In genomic region chr6:155493694-155494143, GRCh38 we compare ENCODE assay signal across 1 cellular context.
A peak's percentile ranks its signal among the peaks of the same experiment; 100 is the strongest.
TF ChIP-seq lines count a peak whose summit lies in the region.

No MANE protein-coding gene starts in this region.

TF ChIP-seq in HepG2, 621 proteins besides CTCF, POLR2A, EP300 and RAD21 (continued from another document and continues in another):
- no peak for TF ChIP-seq MNT (IDR thresholded peaks at IDR 0.05)
- no peak for TF ChIP-seq ZHX2 (IDR thresholded peaks at IDR 0.05; ENCODE audit: low read depth)
- no peak for TF ChIP-seq ZHX2 (CRISPR knock-in tag; IDR thresholded peaks at IDR 0.05; ENCODE audit: borderline replicate concordance)
- TF ChIP-seq MTA1 (CRISPR knock-in tag; IDR thresholded peaks at IDR 0.05; ENCODE audit: borderline replicate concordance): no peak
- TF ChIP-seq PAWR (CRISPR knock-in tag; IDR thresholded peaks at IDR 0.05; ENCODE audit: borderline replicate concordance): no peak
- TF ChIP-seq PRPF4 (IDR thresholded peaks at IDR 0.05; ENCODE audit: low read depth, low read length, poor library complexity, severe bottlenecking): no peak
- TF ChIP-seq FOSL1 (CRISPR knock-in tag; IDR thresholded peaks at IDR 0.05; ENCODE audit: borderline replicate concordance): peak; percentile 88; the same call in 1 of the 2 replicates
- no peak for TF ChIP-seq LBX2 (CRISPR knock-in tag; IDR thresholded peaks at IDR 0.05; ENCODE audit: borderline replicate concordance)
- TF ChIP-seq ZNF672 (CRISPR knock-in tag; IDR thresholded peaks at IDR 0.05): no peak
- TF ChIP-seq, protein P1, sequence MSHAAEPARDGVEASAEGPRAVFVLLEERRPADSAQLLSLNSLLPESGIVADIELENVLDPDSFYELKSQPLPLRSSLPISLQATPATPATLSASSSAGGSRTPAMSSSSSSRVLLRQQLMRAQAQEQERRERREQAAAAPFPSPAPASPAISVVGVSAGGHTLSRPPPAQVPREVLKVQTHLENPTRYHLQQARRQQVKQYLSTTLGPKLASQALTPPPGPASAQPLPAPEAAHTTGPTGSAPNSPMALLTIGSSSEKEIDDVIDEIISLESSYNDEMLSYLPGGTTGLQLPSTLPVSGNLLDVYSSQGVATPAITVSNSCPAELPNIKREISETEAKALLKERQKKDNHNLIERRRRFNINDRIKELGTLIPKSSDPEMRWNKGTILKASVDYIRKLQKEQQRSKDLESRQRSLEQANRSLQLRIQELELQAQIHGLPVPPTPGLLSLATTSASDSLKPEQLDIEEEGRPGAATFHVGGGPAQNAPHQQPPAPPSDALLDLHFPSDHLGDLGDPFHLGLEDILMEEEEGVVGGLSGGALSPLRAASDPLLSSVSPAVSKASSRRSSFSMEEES (CRISPR knock-in tag; IDR thresholded peaks at IDR 0.05): peak; percentile 39; the same call in 1 of the 2 replicates
- TF ChIP-seq FOXA1 (IDR thresholded peaks at IDR 0.05): no peak
- peak; percentile 63 for TF ChIP-seq FOXA1 (CRISPR knock-in tag; IDR thresholded peaks at IDR 0.05)
- TF ChIP-seq ZBTB39 (CRISPR knock-in tag; IDR thresholded peaks at IDR 0.05): no peak
- TF ChIP-seq, protein P2, sequence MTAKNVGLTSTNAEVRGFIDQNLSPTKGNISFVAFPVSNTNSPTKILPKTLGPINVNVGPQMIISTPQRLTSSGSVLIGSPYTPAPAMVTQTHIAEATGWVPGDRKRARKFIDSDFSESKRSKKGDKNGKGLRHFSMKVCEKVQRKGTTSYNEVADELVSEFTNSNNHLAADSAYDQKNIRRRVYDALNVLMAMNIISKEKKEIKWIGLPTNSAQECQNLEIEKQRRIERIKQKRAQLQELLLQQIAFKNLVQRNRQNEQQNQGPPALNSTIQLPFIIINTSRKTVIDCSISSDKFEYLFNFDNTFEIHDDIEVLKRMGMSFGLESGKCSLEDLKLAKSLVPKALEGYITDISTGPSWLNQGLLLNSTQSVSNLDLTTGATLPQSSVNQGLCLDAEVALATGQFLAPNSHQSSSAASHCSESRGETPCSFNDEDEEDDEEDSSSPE (CRISPR knock-in tag; IDR thresholded peaks at IDR 0.05): no peak
- TF ChIP-seq IRF1 (CRISPR knock-in tag; IDR thresholded peaks at IDR 0.05; ENCODE audit: low read depth): no peak
- no peak for TF ChIP-seq ZZZ3 (CRISPR knock-in tag; IDR thresholded peaks at IDR 0.05; ENCODE audit: borderline replicate concordance)
- TF ChIP-seq ZNF20 (CRISPR knock-in tag; IDR thresholded peaks at IDR 0.05): no peak
- TF ChIP-seq CAMTA2 (CRISPR knock-in tag; IDR thresholded peaks at IDR 0.05; ENCODE audit: borderline replicate concordance): no peak
- TF ChIP-seq CCDC6 (CRISPR knock-in tag; IDR thresholded peaks at IDR 0.05): no peak
- peak; percentile 72 for TF ChIP-seq CREM (IDR thresholded peaks at IDR 0.05)
- TF ChIP-seq CREM (CRISPR knock-in tag; IDR thresholded peaks at IDR 0.05): no peak
- TF ChIP-seq ZFP41 (CRISPR knock-in tag; IDR thresholded peaks at IDR 0.05; ENCODE audit: borderline replicate concordance): no peak
- peak; percentile 69 for TF ChIP-seq TCF7 (IDR thresholded peaks at IDR 0.05; ENCODE audit: low read depth)
- TF ChIP-seq HIC2 (CRISPR knock-in tag; IDR thresholded peaks at IDR 0.05; ENCODE audit: low read depth): no peak
- TF ChIP-seq, protein P3, sequence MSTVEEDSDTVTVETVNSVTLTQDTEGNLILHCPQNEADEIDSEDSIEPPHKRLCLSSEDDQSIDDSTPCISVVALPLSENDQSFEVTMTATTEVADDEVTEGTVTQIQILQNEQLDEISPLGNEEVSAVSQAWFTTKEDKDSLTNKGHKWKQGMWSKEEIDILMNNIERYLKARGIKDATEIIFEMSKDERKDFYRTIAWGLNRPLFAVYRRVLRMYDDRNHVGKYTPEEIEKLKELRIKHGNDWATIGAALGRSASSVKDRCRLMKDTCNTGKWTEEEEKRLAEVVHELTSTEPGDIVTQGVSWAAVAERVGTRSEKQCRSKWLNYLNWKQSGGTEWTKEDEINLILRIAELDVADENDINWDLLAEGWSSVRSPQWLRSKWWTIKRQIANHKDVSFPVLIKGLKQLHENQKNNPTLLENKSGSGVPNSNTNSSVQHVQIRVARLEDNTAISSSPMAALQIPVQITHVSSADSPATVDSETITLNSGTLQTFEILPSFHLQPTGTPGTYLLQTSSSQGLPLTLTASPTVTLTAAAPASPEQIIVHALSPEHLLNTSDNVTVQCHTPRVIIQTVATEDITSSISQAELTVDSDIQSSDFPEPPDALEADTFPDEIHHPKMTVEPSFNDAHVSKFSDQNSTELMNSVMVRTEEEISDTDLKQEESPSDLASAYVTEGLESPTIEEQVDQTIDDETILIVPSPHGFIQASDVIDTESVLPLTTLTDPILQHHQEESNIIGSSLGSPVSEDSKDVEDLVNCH (CRISPR knock-in tag; IDR thresholded peaks at IDR 0.05): no peak
- TF ChIP-seq ZNF382 (CRISPR knock-in tag; IDR thresholded peaks at IDR 0.05; ENCODE audit: borderline replicate concordance): no peak
- TF ChIP-seq GTF2F1 (IDR thresholded peaks at IDR 0.05; ENCODE audit: low read length): no peak
- TF ChIP-seq BCLAF1 (IDR thresholded peaks at IDR 0.05): no peak
- TF ChIP-seq ZFP82 (CRISPR knock-in tag; IDR thresholded peaks at IDR 0.05; ENCODE audit: borderline replicate concordance): no peak
- TF ChIP-seq, protein P4, sequence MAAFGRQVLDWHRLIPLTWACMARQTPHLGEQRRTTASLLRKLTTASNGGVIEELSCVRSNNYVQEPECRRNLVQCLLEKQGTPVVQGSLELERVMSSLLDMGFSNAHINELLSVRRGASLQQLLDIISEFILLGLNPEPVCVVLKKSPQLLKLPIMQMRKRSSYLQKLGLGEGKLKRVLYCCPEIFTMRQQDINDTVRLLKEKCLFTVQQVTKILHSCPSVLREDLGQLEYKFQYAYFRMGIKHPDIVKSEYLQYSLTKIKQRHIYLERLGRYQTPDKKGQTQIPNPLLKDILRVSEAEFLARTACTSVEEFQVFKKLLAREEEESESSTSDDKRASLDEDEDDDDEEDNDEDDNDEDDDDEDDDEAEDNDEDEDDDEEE (CRISPR knock-in tag; IDR thresholded peaks at IDR 0.05): no peak
- TF ChIP-seq TBP (CRISPR knock-in tag; IDR thresholded peaks at IDR 0.05): no peak
- TF ChIP-seq ZSCAN29 (CRISPR knock-in tag; conservative IDR thresholded peaks at IDR 0.05): no peak
- no peak for TF ChIP-seq ZNF460 (CRISPR knock-in tag; IDR thresholded peaks at IDR 0.05; ENCODE audit: borderline replicate concordance)
- no peak for TF ChIP-seq SRSF9 (IDR thresholded peaks at IDR 0.05; ENCODE audit: borderline replicate concordance, insufficient read depth, low read depth, low read length, poor library complexity, severe bottlenecking)
- TF ChIP-seq HOXA9 (CRISPR knock-in tag; IDR thresholded peaks at IDR 0.05; ENCODE audit: borderline replicate concordance): no peak
- no peak for TF ChIP-seq ZNF616 (CRISPR knock-in tag; IDR thresholded peaks at IDR 0.05; ENCODE audit: low read depth)
- TF ChIP-seq PTBP1 (IDR thresholded peaks at IDR 0.05; ENCODE audit: low read depth, low read length, poor library complexity, severe bottlenecking): no peak
